Comparison of ENCODE assay signal across 8 cellular contexts in the genomic region with DNA sequence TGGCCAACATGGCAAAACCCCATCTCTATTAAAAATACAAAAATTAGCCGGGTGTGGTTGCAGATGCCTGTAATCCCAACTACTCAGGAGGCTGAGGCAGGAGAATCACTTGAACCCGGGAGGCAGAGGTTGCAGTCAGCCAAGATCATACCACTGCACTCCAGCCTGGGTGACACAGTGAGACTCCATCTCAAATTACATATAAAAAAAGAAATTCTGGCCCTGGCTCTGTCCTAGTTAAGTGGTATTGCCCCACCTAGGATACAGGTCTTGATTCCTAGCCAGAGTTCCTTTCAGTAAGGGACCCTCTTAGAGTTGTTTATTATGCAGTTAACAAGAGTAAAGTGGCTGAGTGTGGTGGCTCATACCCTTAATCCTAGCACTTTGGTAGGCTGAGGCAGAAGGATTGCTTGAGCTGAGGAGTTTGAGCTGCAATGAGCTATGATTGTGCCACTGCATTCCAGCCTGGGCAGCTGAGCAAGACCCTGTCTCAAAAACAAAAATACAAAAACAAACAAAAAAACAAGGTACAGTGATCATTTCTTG. TPM values are rescaled to one million over a fixed set of nuclear protein-coding genes. Genes with fewer than 3 reads are reported as not detected.
A peak's percentile ranks its signal among the peaks of the same experiment; 100 is the strongest.
DNase-seq lines count a peak whose midpoint lies in the region; ATAC-seq, FAIRE-seq and TF ChIP-seq lines count a peak whose summit lies in the region.
"Not testable (repeated sequence)": the region's sequence is repeated elsewhere in the genome, so short reads cannot be mapped to it uniquely, and the experiment has no call there.

No MANE protein-coding gene starts in this region.

- not testable (repeated sequence) for BruUV-seq in K562 (replicated peaks; lab: Mats Ljungman, UMichigan); endothelial cell of umbilical vein (replicated peaks; lab: Mats Ljungman, UMichigan)

- CTCF ChIA-PET in CD8-positive, alpha-beta T cell (lab: Charles Lee), result interaction anchor here (1.1 kb wide), 1 partner anchor 23 kb away, joined by 3 read pairs; no protein-coding TSS in a partner anchor
- CTCF ChIA-PET in T-cell (lab: Charles Lee); K562 (lab: Yijun Ruan, JAX; ENCODE audit: low intra/inter-chr PET ratio); endothelial cell of umbilical vein (lab: Charles Lee): not testable (repeated sequence)
- CTCF ChIA-PET in activated CD8-positive, alpha-beta T cell treated with anti-CD3 and anti-CD28 coated beads for 36 hours (lab: Charles Lee), result interaction anchor here (1.3 kb wide), 1 partner anchor 516 kb away, joined by 3 read pairs; no protein-coding TSS in a partner anchor

- H3K27ac ChIP-seq in CD8-positive, alpha-beta T cell (ENCODE audit: low read depth, low read length); K562 (ENCODE audit: extremely low read depth, low read depth, low read length); endothelial cell of umbilical vein (ENCODE audit: insufficient read depth, low read depth, low read length); mesenchymal stem cell (ENCODE audit: low read length, poor library complexity, severe bottlenecking): not testable (repeated sequence)

- H2BK12ac ChIP-seq in mesenchymal stem cell (ENCODE audit: low read length in 2 of 2), result not testable (repeated sequence)

- H4K8ac ChIP-seq in mesenchymal stem cell (ENCODE audit: low read length), result not testable (repeated sequence)

- intact Hi-C loops in CD8-positive, alpha-beta T cell (cut with DNase I, micrococcal nuclease); activated CD8-positive, alpha-beta T cell treated with anti-CD3 and anti-CD28 coated beads for 36 hours (cut with micrococcal nuclease); K562 (cut with micrococcal nuclease); endothelial cell of umbilical vein (cut with micrococcal nuclease): not testable (repeated sequence)

- H3K14ac ChIP-seq in mesenchymal stem cell (ENCODE audit: low read length in 2 of 2), result not testable (repeated sequence)

- H3K9me1 ChIP-seq in K562 (ENCODE audit: control insufficient read depth, insufficient read depth, low read length); endothelial cell of umbilical vein (replicated peaks; ENCODE audit: control insufficient read depth, extremely low read depth, insufficient read depth, low read length): not testable (repeated sequence)

- ATAC-seq in CD8-positive, alpha-beta T cell; T-cell (replicated peaks in 1 of 4); activated CD8-positive, alpha-beta T cell treated with anti-CD3 and anti-CD28 coated beads for 36 hours; K562; stimulated activated effector memory CD8-positive, alpha-beta T cell treated with anti-CD3 and anti-CD28 coated beads, Interleukin-12 subunit alpha, Interleukin-12 subunit beta, amount 100 ng/mL, for 72 hours: not testable (repeated sequence)

- H3K4me1 Mint-ChIP-seq in CD8-positive, alpha-beta T cell (ENCODE audit: low read depth), result peaks cover 18% of the 10 kb centered on the region
- H3K4me1 Mint-ChIP-seq in T-cell, result peaks cover 4 to 18% (median 15%) of the 10 kb centered on the region in 3 donors
- peaks cover 24% of the 10 kb centered on the region for H3K4me1 Mint-ChIP-seq in activated CD8-positive, alpha-beta T cell treated with anti-CD3 and anti-CD28 coated beads for 36 hours (ENCODE audit: low read depth)
- H3K4me1 Mint-ChIP-seq in stimulated activated effector memory CD8-positive, alpha-beta T cell treated with anti-CD3 and anti-CD28 coated beads, Interleukin-12 subunit alpha, Interleukin-12 subunit beta, amount 100 ng/mL, for 72 hours, result peaks cover 14% of the 10 kb centered on the region

- not testable (repeated sequence) for H3K27me3 Mint-ChIP-seq in CD8-positive, alpha-beta T cell (ENCODE audit: low read depth); T-cell; activated CD8-positive, alpha-beta T cell treated with anti-CD3 and anti-CD28 coated beads for 36 hours

- peak overlapping the region; percentile 28 to 64 for H3K4ac ChIP-seq in mesenchymal stem cell (ENCODE audit: low read depth in 1 of 2, low read length in 2 of 2)

- H3K23ac ChIP-seq in mesenchymal stem cell (ENCODE audit: low read length in 2 of 2), result not testable (repeated sequence)

- not testable (repeated sequence) for TF ChIP-seq EP300 in K562 (IDR thresholded peaks at IDR 0.05; ENCODE audit: low read length)

- not testable (repeated sequence) for H3K9me3 ChIP-seq in CD8-positive, alpha-beta T cell (ENCODE audit: low read length); K562 (replicated peaks; ENCODE audit: control insufficient read depth, insufficient read depth, low read depth, low read length); endothelial cell of umbilical vein (replicated peaks; ENCODE audit: control insufficient read depth, insufficient read depth, low read length); mesenchymal stem cell (ENCODE audit: control insufficient read depth, low read length)

- H4K20me1 ChIP-seq in K562 (replicated peaks; ENCODE audit: control insufficient read depth, insufficient read depth, low read length); endothelial cell of umbilical vein (replicated peaks; ENCODE audit: control insufficient read depth, extremely low read depth, insufficient read depth, low read length): not testable (repeated sequence)

- not testable (repeated sequence) for H3K36me3 ChIP-seq in CD8-positive, alpha-beta T cell (ENCODE audit: insufficient read depth, low read length); endothelial cell of umbilical vein (ENCODE audit: control insufficient read depth in 2 of 2, extremely low read depth in 1 of 2, insufficient read depth in 2 of 2, low read length in 2 of 2)
- peaks cover 49% of the 10 kb centered on the region for H3K36me3 ChIP-seq in K562 (ENCODE audit: control insufficient read depth, insufficient read depth, low read length)
- peaks cover 10 to 46% of the 10 kb centered on the region in 2 experiments for H3K36me3 ChIP-seq in mesenchymal stem cell (ENCODE audit: control insufficient read depth in 1 of 2, insufficient read depth in 2 of 2, low read depth in 1 of 2, low read length in 2 of 2)

- FAIRE-seq in K562 (lab: Jason Lieb, UNC), result not testable (repeated sequence)
- peak; percentile 67 for FAIRE-seq in endothelial cell of umbilical vein (lab: Jason Lieb, UNC)

- H3K36me3 Mint-ChIP-seq in CD8-positive, alpha-beta T cell, result peaks cover 36% of the 10 kb centered on the region
- H3K36me3 Mint-ChIP-seq in T-cell, result peaks cover 21% of the 10 kb centered on the region
- H3K36me3 Mint-ChIP-seq in activated CD8-positive, alpha-beta T cell treated with anti-CD3 and anti-CD28 coated beads for 36 hours (ENCODE audit: low read depth), result peaks cover 29% of the 10 kb centered on the region
- H3K36me3 Mint-ChIP-seq in stimulated activated effector memory CD8-positive, alpha-beta T cell treated with anti-CD3 and anti-CD28 coated beads, Interleukin-12 subunit alpha, Interleukin-12 subunit beta, amount 100 ng/mL, for 72 hours, result peaks cover 28% of the 10 kb centered on the region

- not testable (repeated sequence) for H3K4me3 Mint-ChIP-seq in CD8-positive, alpha-beta T cell; T-cell; activated CD8-positive, alpha-beta T cell treated with anti-CD3 and anti-CD28 coated beads for 36 hours; stimulated activated effector memory CD8-positive, alpha-beta T cell treated with anti-CD3 and anti-CD28 coated beads, Interleukin-12 subunit alpha, Interleukin-12 subunit beta, amount 100 ng/mL, for 72 hours

- 93% methylated on average over 2 of the region's 2 CpGs for WGBS in K562 (ENCODE audit: insufficient coverage, low coverage, missing lambda C conversion rate)
- 96% methylated on average over 2 of the region's 2 CpGs for WGBS in mesenchymal stem cell

- not testable (repeated sequence) for H3K4me3 ChIP-seq in CD8-positive, alpha-beta T cell (ENCODE audit: low read depth, low read length); K562; endothelial cell of umbilical vein (replicated peaks in 1 of 3; ENCODE audit: insufficient read depth in 1 of 3, low read depth in 1 of 3, low read length in 3 of 3); mesenchymal stem cell (ENCODE audit: insufficient read depth in 1 of 2, low read depth in 1 of 2, low read length in 2 of 2)

- in situ Hi-C loops in K562 (cut with MboI), result not testable (repeated sequence)

- not testable (repeated sequence) for H3K27me3 ChIP-seq in CD8-positive, alpha-beta T cell (ENCODE audit: insufficient read depth, low read length); K562 (ENCODE audit: control insufficient read depth in 2 of 2, insufficient read depth in 2 of 2, low read length in 2 of 2); endothelial cell of umbilical vein (ENCODE audit: control insufficient read depth in 2 of 2, insufficient read depth in 2 of 2, low read length in 2 of 2); mesenchymal stem cell (ENCODE audit: control insufficient read depth in 1 of 2, insufficient read depth in 1 of 2, low read length in 2 of 2)

- dilution Hi-C loops in endothelial cell of umbilical vein (cut with MboI; ENCODE audit: extremely low pct_ligation_motif_present, low sequenced_read_pairs), result not testable (repeated sequence)

- H3K4me2 ChIP-seq in K562 (ENCODE audit: insufficient read depth, low read length); endothelial cell of umbilical vein (ENCODE audit: insufficient read depth, low read length); mesenchymal stem cell (ENCODE audit: low read length, poor library complexity, severe bottlenecking): not testable (repeated sequence)

- TF ChIP-seq POLR2A in K562 (conservative IDR thresholded peaks at IDR 0.05); endothelial cell of umbilical vein (IDR thresholded peaks at IDR 0.05; ENCODE audit: low read depth, low read length): not testable (repeated sequence)

- H3K9me3 Mint-ChIP-seq in CD8-positive, alpha-beta T cell; T-cell; activated CD8-positive, alpha-beta T cell treated with anti-CD3 and anti-CD28 coated beads for 36 hours; stimulated activated effector memory CD8-positive, alpha-beta T cell treated with anti-CD3 and anti-CD28 coated beads, Interleukin-12 subunit alpha, Interleukin-12 subunit beta, amount 100 ng/mL, for 72 hours: not testable (repeated sequence)

- not testable (repeated sequence) for TF ChIP-seq CTCF in CD8-positive, alpha-beta T cell (IDR thresholded peaks at IDR 0.05); activated CD8-positive, alpha-beta T cell treated with anti-CD3 and anti-CD28 coated beads for 36 hours (IDR thresholded peaks at IDR 0.05); K562 (IDR thresholded peaks at IDR 0.05 in 2 of 3, conservative IDR thresholded peaks at IDR 0.05 in 1 of 3; ENCODE audit: insufficient read depth in 2 of 3, low read depth in 1 of 3, low read length in 3 of 3); endothelial cell of umbilical vein (IDR thresholded peaks at IDR 0.05; ENCODE audit: extremely low read depth in 1 of 2, insufficient read depth in 1 of 2, low read depth in 1 of 2, low read length in 2 of 2)

- not testable (repeated sequence) for H3K9ac ChIP-seq in K562 (ENCODE audit: insufficient read depth in 1 of 2, low read depth in 2 of 2, low read length in 2 of 2); endothelial cell of umbilical vein (replicated peaks; ENCODE audit: extremely low read depth, insufficient read depth, low read length); mesenchymal stem cell (ENCODE audit: low read length)

- H3K79me1 ChIP-seq in mesenchymal stem cell (replicated peaks; ENCODE audit: low read length, poor library complexity, severe bottlenecking), result peaks cover 11% of the 10 kb centered on the region

- H2BK15ac ChIP-seq in mesenchymal stem cell (ENCODE audit: low read depth, poor library complexity, severe bottlenecking), result not testable (repeated sequence)

- not testable (repeated sequence) for H2AFZ ChIP-seq in K562 (ENCODE audit: low read depth, low read length); endothelial cell of umbilical vein (ENCODE audit: low read depth, low read length); mesenchymal stem cell (ENCODE audit: low read depth, low read length)

- not testable (repeated sequence) for H3K18ac ChIP-seq in mesenchymal stem cell (ENCODE audit: low read depth in 1 of 2, low read length in 2 of 2)

- not testable (repeated sequence) for H4K91ac ChIP-seq in mesenchymal stem cell (ENCODE audit: low read length)

- H2BK5ac ChIP-seq in mesenchymal stem cell (ENCODE audit: low read depth, low read length, poor library complexity, severe bottlenecking), result not testable (repeated sequence)

- TF ChIP-seq RAD21 in K562 (CRISPR knock-in tag; conservative IDR thresholded peaks at IDR 0.05 in 1 of 2, IDR thresholded peaks at IDR 0.05 in 1 of 2), result not testable (repeated sequence)

- not testable (repeated sequence) for H3K4me1 ChIP-seq in CD8-positive, alpha-beta T cell (ENCODE audit: insufficient read depth, low read length); K562 (replicated peaks in 1 of 2; ENCODE audit: control insufficient read depth in 2 of 2, insufficient read depth in 2 of 2, low read length in 2 of 2); endothelial cell of umbilical vein (ENCODE audit: control insufficient read depth, extremely low read depth, insufficient read depth, low read length); mesenchymal stem cell (ENCODE audit: control insufficient read depth, insufficient read depth, low read depth, low read length)

- POLR2A ChIA-PET in CD8-positive, alpha-beta T cell (lab: Charles Lee), result interaction anchor here (0.6 to 1.3 kb wide), 2 partner anchors 11 to 1806 kb away, joined by 3 to 4 read pairs; a partner anchor contains a TSS
- POLR2A ChIA-PET in T-cell (lab: Charles Lee) (interaction anchor here in 1 of 2 donors (0.7 kb wide), 1 partner anchor 25 kb away, joined by 3 read pairs; no protein-coding TSS in a partner anchor), K562 (lab: Yijun Ruan, JAX) (interaction anchor here (0.6 to 1.3 kb wide), 4 partner anchors 9 to 97 kb away, joined by 3 to 5 read pairs (median 3); no protein-coding TSS in a partner anchor)
- POLR2A ChIA-PET in activated CD8-positive, alpha-beta T cell treated with anti-CD3 and anti-CD28 coated beads for 36 hours (lab: Charles Lee), result interaction anchor here (1.3 to 2.0 kb wide), 3 partner anchors 10 to 99 kb away, joined by 3 to 7 read pairs (median 3); a partner anchor contains a TSS
- POLR2A ChIA-PET in endothelial cell of umbilical vein (lab: Charles Lee), result not testable (repeated sequence)

- peak overlapping the region; percentile 41 for H3K27ac Mint-ChIP-seq in CD8-positive, alpha-beta T cell
- peak overlapping the region; percentile 22 to 36 for H3K27ac Mint-ChIP-seq in T-cell
- peak overlapping the region; percentile 4 for H3K27ac Mint-ChIP-seq in activated CD8-positive, alpha-beta T cell treated with anti-CD3 and anti-CD28 coated beads for 36 hours
- peak overlapping the region; percentile 29 for H3K27ac Mint-ChIP-seq in stimulated activated effector memory CD8-positive, alpha-beta T cell treated with anti-CD3 and anti-CD28 coated beads, Interleukin-12 subunit alpha, Interleukin-12 subunit beta, amount 100 ng/mL, for 72 hours

- not testable (repeated sequence) for H2BK120ac ChIP-seq in mesenchymal stem cell (ENCODE audit: low read depth, low read length)

- H3K79me2 ChIP-seq in K562 (ENCODE audit: control insufficient read depth, insufficient read depth, low read length), result peaks cover 13% of the 10 kb centered on the region; the same call in 2 of the 3 replicates
- not testable (repeated sequence) for H3K79me2 ChIP-seq in endothelial cell of umbilical vein (ENCODE audit: control insufficient read depth, insufficient read depth, low read length)

- DNase-seq in CD8-positive, alpha-beta T cell; T-cell; activated CD8-positive, alpha-beta T cell treated with anti-CD3 and anti-CD28 coated beads for 36 hours; K562 (ENCODE audit: extremely low read depth in 1 of 4, low spot score in 3 of 4); endothelial cell of umbilical vein (ENCODE audit: low read depth, low spot score); mesenchymal stem cell: not testable (repeated sequence)
- DNase-seq in NCI-H2029 treated with DMSO at 0.1 percent for 48 hours (lab: John Stamatoyannopoulos, UW), result peak; percentile 79
- peak in 1 of 2 donors; percentile 23 for DNase-seq in stimulated activated effector memory CD8-positive, alpha-beta T cell treated with anti-CD3 and anti-CD28 coated beads, Interleukin-12 subunit alpha, Interleukin-12 subunit beta, amount 100 ng/mL, for 72 hours (ENCODE audit: low spot score in 2 of 2)

- H2AK5ac ChIP-seq in mesenchymal stem cell (ENCODE audit: low read length, severe bottlenecking), result not testable (repeated sequence)

RNA-seq across cellular contexts. Expression of a gene that starts 11.7 kb away (rescaled TPM):
- 10 to 100 TPM; 14.2 to 15.0 TPM for total RNA-seq in CD8-positive, alpha-beta T cell
- total RNA-seq in T-cell, result 10 to 100 TPM; 19.0 to 29.5 (median 23.0) TPM
- 10 to 100 TPM; 78.0 to 81.0 TPM for total RNA-seq in activated CD8-positive, alpha-beta T cell treated with anti-CD3 and anti-CD28 coated beads for 36 hours
- 29.5 and 87.1 TPM in 2 replicates for total RNA-seq in K562 (2011; cell fraction: chromatin; rRNA removed; ENCODE audit: low replicate concordance)
- 20.7 and 21.3 TPM in 2 replicates for total RNA-seq in K562 (2011; cell fraction: nucleolus; rRNA removed)
- 41.8 and 58.3 TPM in 2 replicates for total RNA-seq in K562 (2011; cell fraction: nucleoplasm; rRNA removed)
- total RNA-seq in K562 (2014; rRNA removed), result 110 and 116 TPM in 2 replicates
- 115 TPM in 2 replicates for total RNA-seq in K562 (2014; rRNA removed; fragmentation: Illumina TruSeq; extraction: Trizol)
- 95.9 and 104 TPM in 2 replicates for total RNA-seq in K562 (2015; rRNA removed; fragmentation: Illumina TruSeq; extraction: Trizol)
- 65.1 and 80.2 TPM in 2 replicates for total RNA-seq in K562 (2021)
- polyA plus RNA-seq in K562 (2011; rRNA removed), result 166 and 204 TPM in 2 replicates
- polyA plus RNA-seq in K562 (2011; cell fraction: cytosol; rRNA removed), result 43.2 and 84.9 TPM in 2 replicates
- 21.0 and 44.9 TPM in 2 replicates for polyA plus RNA-seq in K562 (2011; cell fraction: nucleus; rRNA removed)
- 67.1 and 75.8 TPM in 2 replicates for polyA plus RNA-seq in K562 (2012)
- polyA plus RNA-seq in K562 (2014; fragmentation: Illumina TruSeq; extraction: Trizol), result 95.4 and 102 TPM in 2 replicates
- 100 to 1,000 TPM in 1 of 2 experiments, 10 to 100 TPM in 1; 74.0 to 100 TPM for polyA plus RNA-seq in K562 (2014; fragmentation: Nextera tagmentation; extraction: Ambion mirVana)
- polyA plus RNA-seq in K562 (2014; rRNA removed), result 118 and 140 TPM in 2 replicates
- polyA minus RNA-seq in K562 (2011; rRNA and poly(A)+ RNA removed), result 147 and 169 TPM in 2 replicates
- 47.0 and 55.9 TPM in 2 replicates for polyA minus RNA-seq in K562 (2011; cell fraction: cytosol; rRNA and poly(A)+ RNA removed)
- polyA minus RNA-seq in K562 (2011; cell fraction: nucleus; rRNA and poly(A)+ RNA removed), result 19.4 and 32.0 TPM in 2 replicates
- total RNA-seq in endothelial cell of umbilical vein, result 51.7 and 59.9 TPM in 2 replicates
- polyA plus RNA-seq in endothelial cell of umbilical vein, result 32.6 and 36.8 TPM in 2 replicates
- 50.9 and 57.2 TPM in 2 replicates for polyA plus RNA-seq in endothelial cell of umbilical vein (2011; cell fraction: cytosol; rRNA removed)
- 29.8 and 41.4 TPM in 2 replicates for polyA plus RNA-seq in endothelial cell of umbilical vein (2011; cell fraction: nucleus; rRNA removed)
- 105 and 106 TPM in 2 replicates for polyA plus RNA-seq in endothelial cell of umbilical vein (2012)
- polyA minus RNA-seq in endothelial cell of umbilical vein, result 40.7 and 65.4 TPM in 2 replicates
- polyA minus RNA-seq in endothelial cell of umbilical vein (2011; cell fraction: cytosol; rRNA and poly(A)+ RNA removed), result 46.5 TPM
- polyA minus RNA-seq in endothelial cell of umbilical vein (2011; cell fraction: nucleus; rRNA and poly(A)+ RNA removed), result 22.2 and 25.8 TPM in 2 replicates
- 45.7 TPM for polyA plus RNA-seq in mesenchymal stem cell (2013, experiment 1 of 2)
- 47.4 TPM for polyA plus RNA-seq in mesenchymal stem cell (2013, experiment 2 of 2)
